ENCODE assay signal across 21 cellular contexts in genomic region chr14:77265187-77265515, GRCh38. TPM values are rescaled to one million over a fixed set of nuclear protein-coding genes. Genes with fewer than 3 reads are reported as not detected.
DNase-seq lines count a peak whose midpoint lies in the region; ATAC-seq and TF ChIP-seq lines count a peak whose summit lies in the region.
"Had no signal": no experiment of that assay in that cellular context is flagged by ENCODE, and none has a peak within 500 bp of the region (broad histone marks: within the 10 kb centered on the region; RNA-seq: fewer than 3 reads in every experiment).

No MANE protein-coding gene starts in this region.

- H3K4me3 ChIP-seq in BLaER1 treated with 17β-estradiol and CSF1 and Interleukin-3, amounts not matched to agents 10 nM and 100 nM = no peak overlapping the region
- H3K4me3 ChIP-seq in Karpas-422 (ENCODE audit: low read length) = no peak overlapping the region
- no peak overlapping the region for H3K4me3 ChIP-seq in neural progenitor cell
- H3K4me3 ChIP-seq: HAP-1 had no signal

- H3K27me3 Mint-ChIP-seq in neural progenitor cell (ENCODE audit: insufficient read depth, low read depth) = peaks cover 32% of the 10 kb centered on the region

- H3K27me3 ChIP-seq in BLaER1 treated with 17β-estradiol and CSF1 and Interleukin-3, amounts not matched to agents 10 nM and 100 nM = peaks cover 17 to 26% (median 23%) of the 10 kb centered on the region in 11 experiments
- H3K27me3 ChIP-seq in Karpas-422 (ENCODE audit: low read length) (no peaks in the 10 kb centered on the region), neural progenitor cell (peaks cover 31% of the 10 kb centered on the region)

- no peak for TF ChIP-seq CTCF in neural progenitor cell (IDR thresholded peaks at IDR 0.05)

- intact Hi-C loops in posterior vena cava (cut with DNase I) = no loop called here

- peaks cover 2% of the 10 kb centered on the region for H3K36me3 Mint-ChIP-seq in neural progenitor cell
- H3K36me3 Mint-ChIP-seq: CD4-positive, alpha-beta memory T cell had no signal

- H2AFZ ChIP-seq in Karpas-422 (ENCODE audit: low read length) (no peak overlapping the region), neural progenitor cell (replicated peaks) (no peak overlapping the region)

- peak overlapping the region in 1 of 11 experiments; percentile 30; a peak in 3 of 22 replicates for H3K9ac ChIP-seq in BLaER1 treated with 17β-estradiol and CSF1 and Interleukin-3, amounts not matched to agents 10 nM and 100 nM
- H3K9ac ChIP-seq in Karpas-422 (ENCODE audit: low read length) (0 out of 2 replicates have a peak overlapping the region, but pooled peaks have one; percentile 7), neural progenitor cell (no peak overlapping the region)

- H3F3A ChIP-seq in neural progenitor cell (ENCODE audit: low read depth) = peaks cover 6% of the 10 kb centered on the region

- peaks cover 0 to 15% (median 10%) of the 10 kb centered on the region in 11 experiments; a peak in 16 of 22 replicates for H3K9me3 ChIP-seq in BLaER1 treated with 17β-estradiol and CSF1 and Interleukin-3, amounts not matched to agents 10 nM and 100 nM (replicated peaks in 1 of 11)
- peaks cover 5% of the 10 kb centered on the region for H3K9me3 ChIP-seq in Karpas-422 (ENCODE audit: low read length)
- H3K9me3 ChIP-seq in neural progenitor cell (ENCODE audit: low read depth) = no peaks in the 10 kb centered on the region
- H3K9me3 ChIP-seq: HAP-1 had no signal

- peak overlapping the region; percentile 17 to 87 (median 72) for H3K4me2 ChIP-seq in BLaER1 treated with 17β-estradiol and CSF1 and Interleukin-3, amounts not matched to agents 10 nM and 100 nM
- H3K4me2 ChIP-seq in Karpas-422 (ENCODE audit: low read depth, low read length, poor library complexity, severe bottlenecking) (no peak overlapping the region), neural progenitor cell (no peak overlapping the region)

- ATAC-seq in HG03108 (IDR thresholded peaks at IDR 0.05; ENCODE audit: unreplicated experiment) = no peak

- H4K20me1 ChIP-seq in BLaER1 treated with 17β-estradiol and CSF1 and Interleukin-3, amounts not matched to agents 10 nM and 100 nM = peaks cover 0 to 19% (median 0%) of the 10 kb centered on the region in 11 experiments; a peak in 11 of 22 replicates
- H4K20me1 ChIP-seq in Karpas-422 (ENCODE audit: insufficient read depth, low read depth, low read length) = 0 out of 2 replicates have a peak, but pooled peaks cover 2% of the 10 kb centered on the region
- H4K20me1 ChIP-seq in neural progenitor cell (ENCODE audit: low read depth) = no peaks in the 10 kb centered on the region

- no peaks in the 10 kb centered on the region for H3K36me3 ChIP-seq in BLaER1 treated with 17β-estradiol and CSF1 and Interleukin-3, amounts not matched to agents 10 nM and 100 nM
- H3K36me3 ChIP-seq in Karpas-422 (ENCODE audit: insufficient read depth, low read length) (no peaks in the 10 kb centered on the region), neural progenitor cell (no peaks in the 10 kb centered on the region)
- H3K36me3 ChIP-seq: HAP-1 had no signal

- H3K4me1 ChIP-seq in BLaER1 treated with 17β-estradiol and CSF1 and Interleukin-3, amounts not matched to agents 10 nM and 100 nM = peaks cover 13 to 81% (median 64%) of the 10 kb centered on the region in 10 experiments
- peaks cover 10% of the 10 kb centered on the region for H3K4me1 ChIP-seq in Karpas-422 (ENCODE audit: low read length)
- H3K4me1 ChIP-seq in neural progenitor cell = peaks cover 3% of the 10 kb centered on the region
- H3K4me1 ChIP-seq: HAP-1 had no signal

- H3K27ac ChIP-seq in BLaER1 treated with 17β-estradiol and CSF1 and Interleukin-3, amounts not matched to agents 10 nM and 100 nM = peak overlapping the region in 1 of 11 experiments; percentile 38; a peak in 1 of 22 replicates
- no peak overlapping the region for H3K27ac ChIP-seq in Karpas-422 (ENCODE audit: low read length)
- no peak overlapping the region for H3K27ac ChIP-seq in neural progenitor cell

- peak overlapping the region; percentile 8 for H3K27ac Mint-ChIP-seq in neural progenitor cell
- H3K27ac Mint-ChIP-seq: CD14-positive monocyte; CD4-positive, alpha-beta memory T cell; HFFc6 had no signal

- peaks cover 2% of the 10 kb centered on the region for H3K9me3 Mint-ChIP-seq in neural progenitor cell

- H3K79me2 ChIP-seq in Karpas-422 (ENCODE audit: low read length) = no peaks in the 10 kb centered on the region
- no peaks in the 10 kb centered on the region for H3K79me2 ChIP-seq in neural progenitor cell (ENCODE audit: low read depth)

- H3K4me3 Mint-ChIP-seq in neural progenitor cell = no peak overlapping the region
- H3K4me3 Mint-ChIP-seq: CD14-positive monocyte; CD4-positive, alpha-beta memory T cell; HFFc6 had no signal

- peaks cover 3% of the 10 kb centered on the region for H3K4me1 Mint-ChIP-seq in neural progenitor cell

- DNase-seq in Karpas-422 (no peak), neural progenitor cell (ENCODE audit: low spot score) (no peak), posterior vena cava (ENCODE audit: low spot score) (peak; percentile 43), NCI-H82 (lab: John Stamatoyannopoulos, UW) (no peak), cerebellar cortex (ENCODE audit: low spot score) (no peak)
- DNase-seq in stimulated activated CD8-positive, alpha-beta memory T cell treated with anti-CD3 and anti-CD28 coated beads, Interleukin-4, amount 100 ng/mL, for 48 hours = no peak
- DNase-seq: Calu3; CD4-positive, alpha-beta memory T cell; COR-L47; DMS153; DMS79; GF-D8; GOT3; HFFc6 had no signal

- no peaks in the 10 kb centered on the region for H3K9me2 ChIP-seq in Karpas-422 (replicated peaks; ENCODE audit: insufficient read depth, low read length)

RNA-seq across cellular contexts. Expression of gene NGB, which starts 5.9 kb away (rescaled TPM):
- not detected in 2 replicates for total RNA-seq in Karpas-422 (2014; rRNA removed; shearing (Covaris generic); ENCODE audit: low replicate concordance)
- total RNA-seq in neural progenitor cell (ENCODE audit: low replicate concordance) = not detected in 2 replicates
- total RNA-seq in posterior vena cava = not detected
- total RNA-seq: A172; A673; Calu3; CD4-positive, alpha-beta memory T cell; G401; HFFc6 had no signal

RNA-seq across cellular contexts. Expression of gene POMT2, which starts 55.5 kb away (rescaled TPM):
- 24.0 and 30.4 TPM in 2 replicates for total RNA-seq in Karpas-422 (2014; rRNA removed; shearing (Covaris generic); ENCODE audit: low replicate concordance)
- total RNA-seq in neural progenitor cell (ENCODE audit: low replicate concordance) (6.2 and 14.7 TPM in 2 replicates), posterior vena cava (10 to 100 TPM; 20.5 TPM)

RNA-seq across cellular contexts. Expression of gene GSTZ1, which starts 55.7 kb away (rescaled TPM):
- total RNA-seq in Karpas-422 (2014; rRNA removed; shearing (Covaris generic); ENCODE audit: low replicate concordance) = 44.8 and 55.3 TPM in 2 replicates
- total RNA-seq in neural progenitor cell (ENCODE audit: low replicate concordance) (44.2 and 52.5 TPM in 2 replicates), posterior vena cava (1 to 10 TPM; 4.7 to 9.3 TPM)

Comparison
In these comparisons a context has a peak if more than half of its experiments do, and no peak if none do; other contexts are left out.
1. H3K4me2 ChIP-seq: peak in BLaER1 treated with 17β-estradiol and CSF1 and Interleukin-3, amounts not matched to agents 10 nM and 100 nM (11 of 11); none in Karpas-422 (single experiment) and neural progenitor cell (single experiment).